Comparison of ENCODE assay signal across 9 cellular contexts in genomic region chr22:18968011-18968749, GRCh38. TPM values are rescaled to one million over a fixed set of nuclear protein-coding genes. Genes with fewer than 3 reads are reported as not detected.
A peak's percentile ranks its signal among the peaks of the same experiment; 100 is the strongest.
DNase-seq lines count a peak whose midpoint lies in the region; ATAC-seq, FAIRE-seq and TF ChIP-seq lines count a peak whose summit lies in the region.
"Had no signal": no experiment of that assay in that cellular context is flagged by ENCODE, and none has a peak within 500 bp of the region (broad histone marks: within the 10 kb centered on the region; RNA-seq: fewer than 3 reads in every experiment).

No MANE protein-coding gene starts in this region.

- H3K36me3 ChIP-seq in GM23338 (ENCODE audit: insufficient read depth) (no peaks in the 10 kb centered on the region), SJCRH30 (no peaks in the 10 kb centered on the region), pancreas (no peaks in the 10 kb centered on the region)

- H3K27ac Mint-ChIP-seq in GM23338 = no peak overlapping the region
- peak overlapping the region; percentile 78 for H3K27ac Mint-ChIP-seq in glutamatergic neuron (ENCODE audit: unreplicated experiment)

- no peaks in the 10 kb centered on the region for H3K9me2 ChIP-seq in GM23338 (ENCODE audit: insufficient read depth)

- TF ChIP-seq CTCF in GM23338 (conservative IDR thresholded peaks at IDR 0.05; ENCODE audit: low read depth in 2 of 2) (no peak), glutamatergic neuron (IDR thresholded peaks at IDR 0.05; ENCODE audit: partially characterized antibody, unreplicated experiment) (no peak), pancreas (IDR thresholded peaks at IDR 0.05) (peak in 1 of 4 donors; percentile 4)

- H3K4me3 Mint-ChIP-seq in GM23338 (no peak overlapping the region), glutamatergic neuron (ENCODE audit: unreplicated experiment) (no peak overlapping the region)

- no peak overlapping the region for H2AFZ ChIP-seq in GM23338

- peaks cover 4% of the 10 kb centered on the region for H3K27me3 Mint-ChIP-seq in GM23338 (ENCODE audit: insufficient read depth, low read depth, poor library complexity)
- H3K27me3 Mint-ChIP-seq in glutamatergic neuron (ENCODE audit: unreplicated experiment) = peaks cover 14% of the 10 kb centered on the region

- intact Hi-C loops in pancreas (cut with DNase I) = no loop called here

- no peaks in the 10 kb centered on the region for H3K79me2 ChIP-seq in GM23338 (replicated peaks; ENCODE audit: insufficient read depth)

- no peaks in the 10 kb centered on the region for H3K4me1 ChIP-seq in GM23338 (ENCODE audit: insufficient read depth)
- H3K4me1 ChIP-seq in SJCRH30 = no peaks in the 10 kb centered on the region
- peaks cover 0 to 10% (median 4%) of the 10 kb centered on the region in 3 donors for H3K4me1 ChIP-seq in pancreas

- H3K4me3 ChIP-seq in GM23338 = no peak overlapping the region
- no peak overlapping the region for H3K4me3 ChIP-seq in SJCRH30
- H3K4me3 ChIP-seq in pancreas = no peak overlapping the region

- ATAC-seq in GM23338 (peak; percentile 24), pancreas (peak in 3 of 4 donors; percentile 13 to 59 (median 18)), GM18502 (IDR thresholded peaks at IDR 0.05; ENCODE audit: poor library complexity, unreplicated experiment) (no peak)

- H3K9me3 Mint-ChIP-seq in GM23338 = no peaks in the 10 kb centered on the region
- H3K9me3 Mint-ChIP-seq in glutamatergic neuron (ENCODE audit: unreplicated experiment) = peaks cover 7% of the 10 kb centered on the region

- H3K27ac ChIP-seq in GM23338 (ENCODE audit: low read depth) (no peak overlapping the region), SJCRH30 (no peak overlapping the region), pancreas (no peak overlapping the region)

- no peaks in the 10 kb centered on the region for H3K36me3 Mint-ChIP-seq in GM23338 (ENCODE audit: low read depth)
- no peaks in the 10 kb centered on the region for H3K36me3 Mint-ChIP-seq in glutamatergic neuron (ENCODE audit: unreplicated experiment)

- WGBS in pancreas, 2 donors = 63 to 65% methylated on average over 20 of the region's 20 CpGs

- no peaks in the 10 kb centered on the region for H3F3A ChIP-seq in GM23338 (replicated peaks; ENCODE audit: low read depth)

- H4K20me1 ChIP-seq in GM23338 (replicated peaks; ENCODE audit: insufficient read depth) = no peaks in the 10 kb centered on the region

- H3K9me3 ChIP-seq in SJCRH30 (replicated peaks) (no peaks in the 10 kb centered on the region), pancreas (no peaks in the 10 kb centered on the region)

- H3K27me3 ChIP-seq in GM23338 (ENCODE audit: insufficient read depth) (no peaks in the 10 kb centered on the region), SJCRH30 (no peaks in the 10 kb centered on the region), pancreas (no peaks in the 10 kb centered on the region)

- H3K4me1 Mint-ChIP-seq in GM23338 (peaks cover 3% of the 10 kb centered on the region; the same call in 1 of the 3 replicates), glutamatergic neuron (ENCODE audit: low read depth, unreplicated experiment) (peaks cover 13% of the 10 kb centered on the region)

- DNase-seq in GM23338 (ENCODE audit: low spot score) (peak; percentile 56), SJCRH30 (peak; percentile 63 to 65), glutamatergic neuron (no peak), pancreas (peak; percentile 39 to 86 (median 64)), inferior parietal cortex (ENCODE audit: extremely low spot score) (no peak), KG1 (lab: John Stamatoyannopoulos, UW) (no peak)
- DNase-seq: DMS79 had no signal

- no peak for FAIRE-seq in pancreas (lab: Jason Lieb, UNC)
- FAIRE-seq: frontal cortex had no signal

- H3K4me2 ChIP-seq in GM23338 = no peak overlapping the region

TF ChIP-seq in GM23338, 12 proteins besides CTCF, POLR2A, EP300 and RAD21:
- TF ChIP-seq, protein P1, sequence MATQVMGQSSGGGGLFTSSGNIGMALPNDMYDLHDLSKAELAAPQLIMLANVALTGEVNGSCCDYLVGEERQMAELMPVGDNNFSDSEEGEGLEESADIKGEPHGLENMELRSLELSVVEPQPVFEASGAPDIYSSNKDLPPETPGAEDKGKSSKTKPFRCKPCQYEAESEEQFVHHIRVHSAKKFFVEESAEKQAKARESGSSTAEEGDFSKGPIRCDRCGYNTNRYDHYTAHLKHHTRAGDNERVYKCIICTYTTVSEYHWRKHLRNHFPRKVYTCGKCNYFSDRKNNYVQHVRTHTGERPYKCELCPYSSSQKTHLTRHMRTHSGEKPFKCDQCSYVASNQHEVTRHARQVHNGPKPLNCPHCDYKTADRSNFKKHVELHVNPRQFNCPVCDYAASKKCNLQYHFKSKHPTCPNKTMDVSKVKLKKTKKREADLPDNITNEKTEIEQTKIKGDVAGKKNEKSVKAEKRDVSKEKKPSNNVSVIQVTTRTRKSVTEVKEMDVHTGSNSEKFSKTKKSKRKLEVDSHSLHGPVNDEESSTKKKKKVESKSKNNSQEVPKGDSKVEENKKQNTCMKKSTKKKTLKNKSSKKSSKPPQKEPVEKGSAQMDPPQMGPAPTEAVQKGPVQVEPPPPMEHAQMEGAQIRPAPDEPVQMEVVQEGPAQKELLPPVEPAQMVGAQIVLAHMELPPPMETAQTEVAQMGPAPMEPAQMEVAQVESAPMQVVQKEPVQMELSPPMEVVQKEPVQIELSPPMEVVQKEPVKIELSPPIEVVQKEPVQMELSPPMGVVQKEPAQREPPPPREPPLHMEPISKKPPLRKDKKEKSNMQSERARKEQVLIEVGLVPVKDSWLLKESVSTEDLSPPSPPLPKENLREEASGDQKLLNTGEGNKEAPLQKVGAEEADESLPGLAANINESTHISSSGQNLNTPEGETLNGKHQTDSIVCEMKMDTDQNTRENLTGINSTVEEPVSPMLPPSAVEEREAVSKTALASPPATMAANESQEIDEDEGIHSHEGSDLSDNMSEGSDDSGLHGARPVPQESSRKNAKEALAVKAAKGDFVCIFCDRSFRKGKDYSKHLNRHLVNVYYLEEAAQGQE (IDR thresholded peaks at IDR 0.05; ENCODE audit: unreplicated experiment) = peak; percentile 85
- no peak for TF ChIP-seq EZH2phosphoT487 (IDR thresholded peaks at IDR 0.05; ENCODE audit: unreplicated experiment)
TF ChIP-seq in GM23338: peak in this region for 1.

RNA-seq across cellular contexts. Expression of gene PRODH, which starts 32.1 kb away (rescaled TPM):
- 31.9 and 67.4 TPM in 2 replicates for total RNA-seq in GM23338 (2014; rRNA removed; shearing (Covaris generic))
- polyA plus RNA-seq in GM23338 (2016; fragmentation: Nextera tagmentation; extraction: Ambion mirVana) = 7.6 and 10.0 TPM in 2 replicates
- total RNA-seq in SJCRH30 (2014; rRNA removed; shearing (Covaris generic)) = 0.13 and 0.18 TPM in 2 replicates
- 4.0 TPM for total RNA-seq in glutamatergic neuron (ENCODE audit: unreplicated experiment)
- 1 to 10 TPM in 2 of 6 donors, under 1 TPM in 4; 0.35 to 4.1 (median 0.78) TPM for total RNA-seq in pancreas
- 1 to 10 TPM in 1 of 2 donors, under 1 TPM in 1; 0.65 to 1.7 TPM for polyA plus RNA-seq in pancreas

Comparison
In these comparisons a context has a peak if more than half of its experiments do, and no peak if none do; other contexts are left out.
1. DNase-seq: peak in GM23338 (single experiment), SJCRH30 (2 of 2) and pancreas (6 of 6); none in glutamatergic neuron (single experiment), inferior parietal cortex (single experiment) and KG1 (single experiment).